8 cellular contexts compared by ENCODE assay signal in the genomic region with DNA sequence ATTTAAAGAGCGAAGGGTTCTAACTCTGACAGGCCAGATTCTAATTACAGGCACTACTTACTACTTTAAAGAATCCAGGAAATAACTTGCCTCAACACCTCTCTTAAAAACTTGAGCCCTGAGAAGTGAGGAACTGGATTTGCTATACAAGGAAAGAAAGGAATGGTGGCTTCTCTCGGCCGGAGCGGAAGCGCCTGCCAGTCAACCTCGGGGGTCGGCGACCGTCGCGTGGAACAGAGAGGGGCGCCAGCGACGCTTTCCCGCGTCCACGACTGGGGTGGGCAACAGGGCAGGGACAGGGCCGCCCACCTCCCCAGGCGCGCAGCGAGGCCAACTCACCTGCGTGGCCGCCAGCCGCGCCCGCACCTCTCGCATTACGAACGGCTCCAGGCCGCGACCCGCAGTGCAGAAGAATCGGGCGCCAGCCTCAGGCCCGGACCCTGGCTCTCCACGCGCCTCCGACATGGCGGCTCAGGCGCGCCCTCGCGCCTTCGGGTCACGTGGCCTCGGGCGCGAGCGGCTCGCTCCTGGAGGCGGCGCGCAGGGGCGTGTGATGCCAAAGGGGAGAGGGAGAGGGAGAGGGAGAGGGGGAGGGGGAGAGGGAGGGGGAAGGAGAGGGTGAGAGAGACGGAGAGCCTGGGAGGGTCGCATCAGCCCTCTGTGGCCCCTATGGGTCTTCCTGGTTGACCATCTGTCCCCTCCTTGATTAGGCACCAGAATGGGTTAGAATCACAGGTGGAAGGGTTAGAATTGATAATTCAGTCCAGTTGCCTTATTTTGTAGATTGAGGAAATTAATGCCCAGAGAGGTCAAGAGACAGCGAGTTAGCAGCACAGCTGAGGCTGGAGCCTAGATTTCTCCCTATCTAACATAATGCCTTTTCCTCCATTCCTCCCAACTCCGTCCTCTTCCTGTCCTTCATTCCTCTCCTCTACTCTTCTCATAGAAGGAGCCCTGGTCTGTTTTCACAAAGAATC. TPM values are rescaled to one million over a fixed set of nuclear protein-coding genes. Genes with fewer than 3 reads are reported as not detected.
DNase-seq lines count a peak whose midpoint lies in the region; ATAC-seq and TF ChIP-seq lines count a peak whose summit lies in the region.

TSS of gene THUMPD2 (minus strand) at position 484 of the 977 bp plus-strand sequence. CDS start at position 465, 19 bp downstream.

- intact Hi-C loops in Caco-2 (cut with micrococcal nuclease; ENCODE audit: unreplicated experiment), result no loop called here

- peak within 1 kb of the TSS; percentile 84 for H3K4me2 ChIP-seq in OCI-LY3 (ENCODE audit: low read length)

- POLR2A ChIA-PET in Caco-2 (lab: Charles Lee), result no interaction called here

- ATAC-seq in GM19467 (IDR thresholded peaks at IDR 0.05; ENCODE audit: unreplicated experiment), result peak; percentile 80

- H3K27ac ChIP-seq in OCI-LY3 (ENCODE audit: low read length), result peak within 1 kb of the TSS; percentile 56
- peak within 1 kb of the TSS; percentile 63 to 74 for H3K27ac ChIP-seq in mucosa of rectum (ENCODE audit: low read depth in 2 of 2, low read length in 2 of 2)

- no peaks in the 10 kb centered on the region for H3K27me3 Mint-ChIP-seq in Caco-2 (ENCODE audit: insufficient read depth, unreplicated experiment)

- no peaks in the 10 kb centered on the region for H3K9me3 ChIP-seq in Caco-2
- H3K9me3 ChIP-seq in OCI-LY3 (ENCODE audit: insufficient read depth, low read length), result no peaks in the 10 kb centered on the region
- no peaks in the 10 kb centered on the region for H3K9me3 ChIP-seq in mucosa of rectum (ENCODE audit: control insufficient read depth in 2 of 2, low read length in 2 of 2)

- peaks cover 18% of the 10 kb centered on the region for H3K36me3 Mint-ChIP-seq in Caco-2 (ENCODE audit: insufficient read depth, unreplicated experiment)

- no TSS peak for BruUV-seq in Caco-2 (replicated peaks; lab: Mats Ljungman, UMichigan)

- H3K9me3 Mint-ChIP-seq in Caco-2 (ENCODE audit: unreplicated experiment), result no peaks in the 10 kb centered on the region

- TF ChIP-seq CTCF in Caco-2 (IDR thresholded peaks at IDR 0.05; ENCODE audit: insufficient read depth in 1 of 2, low read depth in 1 of 2, low read length in 1 of 2, severe bottlenecking in 1 of 2, unreplicated experiment in 1 of 2), result no peak
- no peak for TF ChIP-seq CTCF in OCI-LY3 (IDR thresholded peaks at IDR 0.05; ENCODE audit: low read depth, low read length)

- peaks cover 10% of the 10 kb centered on the region; the same call in 1 of the 2 replicates for H3K4me1 ChIP-seq in Caco-2
- H3K4me1 ChIP-seq in OCI-LY3 (ENCODE audit: low read length), result peaks cover 21% of the 10 kb centered on the region
- peaks cover 2 to 11% of the 10 kb centered on the region in 2 donors for H3K4me1 ChIP-seq in mucosa of rectum (ENCODE audit: control insufficient read depth in 2 of 2, insufficient read depth in 2 of 2, low read length in 2 of 2)

- DNase-seq in Caco-2, result peak; percentile 80 to 85
- DNase-seq in HPDE6-E6E7 (ENCODE audit: extremely low spot score), result peak; percentile 40
- peak; percentile 72 for DNase-seq in activated T-cell treated with anti-CD3 and anti-CD28 coated beads for 48 hours (ENCODE audit: low read depth)
- DNase-seq in erythroblast (lab: John Stamatoyannopoulos, UW), result peak; percentile 87
- peak; percentile 75 for DNase-seq in stimulated activated CD8-positive, alpha-beta memory T cell treated with anti-CD3 and anti-CD28 coated beads, Interleukin-4, amount 100 ng/mL, for 48 hours

- peak within 1 kb of the TSS; percentile 96 for H3K4me3 ChIP-seq in Caco-2 (ENCODE audit: low read depth, low read length)
- peak within 1 kb of the TSS; percentile 88 for H3K4me3 ChIP-seq in OCI-LY3 (ENCODE audit: low read length)
- H3K4me3 ChIP-seq in mucosa of rectum (ENCODE audit: low read length in 2 of 2), result peak within 1 kb of the TSS; percentile 92 to 95

- H3K4me3 Mint-ChIP-seq in Caco-2 (ENCODE audit: unreplicated experiment), result peak within 1 kb of the TSS; percentile 93

- H4K20me1 ChIP-seq in OCI-LY3 (ENCODE audit: insufficient read depth, low read length), result peaks cover 17% of the 10 kb centered on the region

- H3K9ac ChIP-seq in OCI-LY3 (ENCODE audit: low read length), result peak within 1 kb of the TSS; percentile 85
- peak within 1 kb of the TSS; percentile 73 to 98 for H3K9ac ChIP-seq in mucosa of rectum (ENCODE audit: low read depth in 1 of 2, low read length in 2 of 2)

- peaks cover 28% of the 10 kb centered on the region for H3K4me1 Mint-ChIP-seq in Caco-2 (ENCODE audit: low read depth, unreplicated experiment)

- TF ChIP-seq POLR2A in erythroblast (IDR thresholded peaks at IDR 0.05; ENCODE audit: low read length), result peak; percentile 78

- peaks cover 50% of the 10 kb centered on the region for H3K79me2 ChIP-seq in OCI-LY3 (ENCODE audit: low read length)

- H3K36me3 ChIP-seq in Caco-2 (ENCODE audit: control insufficient read depth, insufficient read depth, low read length) (no peaks in the 10 kb centered on the region), OCI-LY3 (replicated peaks; ENCODE audit: low read depth, low read length) (peaks cover 15% of the 10 kb centered on the region), mucosa of rectum (ENCODE audit: control insufficient read depth in 2 of 2, insufficient read depth in 2 of 2, low read length in 2 of 2) (no peaks in the 10 kb centered on the region)

- CTCF ChIA-PET in Caco-2 (lab: Charles Lee), result no interaction called here

- peak within 1 kb of the TSS; percentile 96 for H2AFZ ChIP-seq in OCI-LY3 (ENCODE audit: low read depth, low read length)

- peak within 1 kb of the TSS; percentile 90 for H3K27ac Mint-ChIP-seq in Caco-2 (ENCODE audit: unreplicated experiment)

- no peaks in the 10 kb centered on the region for H3K27me3 ChIP-seq in Caco-2 (replicated peaks; ENCODE audit: control insufficient read depth, insufficient read depth, low read length)
- no peaks in the 10 kb centered on the region for H3K27me3 ChIP-seq in OCI-LY3 (ENCODE audit: low read depth, low read length)
- H3K27me3 ChIP-seq in mucosa of rectum (ENCODE audit: control insufficient read depth in 2 of 2, insufficient read depth in 2 of 2, low read length in 2 of 2), result no peaks in the 10 kb centered on the region

RNA-seq across cellular contexts. Expression of gene THUMPD2, which starts in this region (rescaled TPM):
- 13.8 and 17.4 TPM in 2 replicates for total RNA-seq in Caco-2 (2022)

Comparison
In these comparisons a context has a peak if more than half of its experiments do, and no peak if none do; other contexts are left out.
1. Peak in every context shown above with its lines: DNase-seq, ATAC-seq, H3K4me3 ChIP-seq and H3K27ac ChIP-seq.